ENCODE assay signal across 27 cellular contexts in genomic region chr2:239028253-239028619, GRCh38.
"Had no signal": no experiment of that assay in that cellular context is flagged by ENCODE, and none has a peak within 500 bp of the region (broad histone marks: within the 10 kb centered on the region; RNA-seq: fewer than 3 reads in every experiment).

No MANE protein-coding gene starts in this region.

- H3K4me3 ChIP-seq: ascending aorta, cardiac muscle cell, coronary artery, dorsolateral prefrontal cortex, gastroesophageal sphincter, lower lobe of right lung, spleen, vagina had no signal

- H3K27me3 ChIP-seq: ascending aorta, cardiac muscle cell, dorsolateral prefrontal cortex, vagina had no signal

- H3K9ac ChIP-seq: parathyroid adenoma had no signal

- DNase-seq: activated CD4-positive, alpha-beta T cell treated with anti-CD3 and anti-CD28 coated beads for 4 hours; activated CD4-positive, alpha-beta T cell treated with anti-CD3 and anti-CD28 coated beads, Interleukin-2, amount 50 U/mL, for 4 hours; activated naive CD4-positive, alpha-beta T cell treated with anti-CD3 and anti-CD28 coated beads for 36 hours; activated naive CD8-positive, alpha-beta T cell treated with anti-CD3 and anti-CD28 coated beads for 36 hours; activated T-cell treated with anti-CD3 and anti-CD28 coated beads for 4 hours; activated T-cell treated with anti-CD3 and anti-CD28 coated beads, Interleukin-2, amount 50 U/mL, for 72 hours; effector memory CD4-positive, alpha-beta T cell; hypothalamus; immature natural killer cell; kidney glomerular epithelial cell; mesendoderm; nucleus accumbens; stimulated activated naive CD4-positive, alpha-beta T cell treated with Interleukin-2 at 50 U/mL for 16 hours; T-helper 9 cell had no signal

- H3K9me3 Mint-ChIP-seq: activated naive CD4-positive, alpha-beta T cell treated with anti-CD3 and anti-CD28 coated beads for 36 hours; activated naive CD8-positive, alpha-beta T cell treated with anti-CD3 and anti-CD28 coated beads for 36 hours; activated T-cell treated with anti-CD3 and anti-CD28 coated beads, Interleukin-2, amount 50 U/mL, for 72 hours; immature natural killer cell; type B pancreatic cell had no signal

- H3K36me3 ChIP-seq: ascending aorta, cardiac muscle cell, gastroesophageal sphincter, lower lobe of right lung, spleen, vagina had no signal

- H3K27ac ChIP-seq: ascending aorta, cardiac muscle cell, coronary artery, dorsolateral prefrontal cortex, gastroesophageal sphincter, lower lobe of right lung, parathyroid adenoma, spleen, vagina, VCaP had no signal

- H3K4me3 Mint-ChIP-seq: activated naive CD4-positive, alpha-beta T cell treated with anti-CD3 and anti-CD28 coated beads for 36 hours; activated naive CD8-positive, alpha-beta T cell treated with anti-CD3 and anti-CD28 coated beads for 36 hours; activated T-cell treated with anti-CD3 and anti-CD28 coated beads, Interleukin-2, amount 50 U/mL, for 72 hours; brain; immature natural killer cell; type B pancreatic cell had no signal

- H3K4me1 Mint-ChIP-seq: activated naive CD8-positive, alpha-beta T cell treated with anti-CD3 and anti-CD28 coated beads for 36 hours; immature natural killer cell had no signal

- H3K27ac Mint-ChIP-seq: activated naive CD4-positive, alpha-beta T cell treated with anti-CD3 and anti-CD28 coated beads for 36 hours; activated naive CD8-positive, alpha-beta T cell treated with anti-CD3 and anti-CD28 coated beads for 36 hours; activated T-cell treated with anti-CD3 and anti-CD28 coated beads, Interleukin-2, amount 50 U/mL, for 72 hours; brain; immature natural killer cell; type B pancreatic cell had no signal

- H3K9me3 ChIP-seq: ascending aorta, gastroesophageal sphincter, lower lobe of right lung, spleen, vagina had no signal

- H3K36me3 Mint-ChIP-seq: activated naive CD8-positive, alpha-beta T cell treated with anti-CD3 and anti-CD28 coated beads for 36 hours; brain; immature natural killer cell; type B pancreatic cell had no signal

- ATAC-seq: activated T-cell treated with anti-CD3 and anti-CD28 coated beads, Interleukin-2, amount 50 U/mL, for 72 hours; left lobe of liver; lower lobe of right lung had no signal

- H3K4me1 ChIP-seq: lower lobe of right lung, parathyroid adenoma had no signal
